Comparison of ENCODE assay signal across 30 cellular contexts in the genomic region with DNA sequence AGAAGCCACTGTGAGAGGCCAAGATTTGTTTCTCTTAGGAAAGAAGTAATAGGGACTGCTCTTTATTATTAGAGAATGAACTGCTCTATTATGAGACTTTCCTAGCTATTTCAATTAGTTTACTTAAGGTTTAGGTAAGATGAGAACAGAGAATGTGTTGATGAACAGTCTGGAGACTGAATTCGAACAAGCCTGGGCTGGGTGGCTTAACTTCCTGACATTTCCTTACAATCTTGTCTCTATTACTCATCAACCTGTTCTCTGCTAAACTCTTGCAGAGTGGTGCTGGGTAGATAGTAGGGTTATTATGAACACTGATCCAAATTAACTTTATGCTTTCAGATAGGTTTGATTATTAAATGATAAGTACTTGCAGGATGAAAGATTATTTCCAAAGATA. TPM values are rescaled to one million over a fixed set of nuclear protein-coding genes. Genes with fewer than 3 reads are reported as not detected.
"Had no signal": no experiment of that assay in that cellular context is flagged by ENCODE, and none has a peak within 500 bp of the region (broad histone marks: within the 10 kb centered on the region; RNA-seq: fewer than 3 reads in every experiment).

No MANE protein-coding gene starts in this region.

- H3K9me2 ChIP-seq: SK-N-SH had no signal

- H3K27ac ChIP-seq: ascending aorta, KMS-11, PC-9, SJSA1 had no signal

- H3K36me3 ChIP-seq: ascending aorta, SJSA1 had no signal

- H3K27me3 ChIP-seq: ascending aorta, SJSA1 had no signal

- H3K4me1 ChIP-seq: ascending aorta, SJSA1 had no signal

- FAIRE-seq: TTC549 had no signal

- H3K4me3 ChIP-seq: ascending aorta, PC-9, SJSA1 had no signal

- H3K4me2 ChIP-seq: KMS-11, PC-9, SK-N-SH had no signal

- ATAC-seq: activated CD8-positive, alpha-beta T cell treated with anti-CD3 and anti-CD28 coated beads, Interleukin-2, amount 10 ng/mL, durations not matched to agents 7 days and 5 days had no signal

- H2AFZ ChIP-seq: PC-9 had no signal

- H3K9me3 ChIP-seq: ascending aorta, SJSA1, SK-N-SH had no signal

- DNase-seq: activated CD4-positive, alpha-beta T cell treated with anti-CD3 and anti-CD28 coated beads, Interleukin-2, amount 10 ng/mL, durations not matched to agents 24 days and 14 days; activated CD4-positive, alpha-beta T cell treated with anti-CD3 and anti-CD28 coated beads, Interleukin-2, amount 50 U/mL, for 48 hours; activated CD8-positive, alpha-beta T cell treated with anti-CD3 and anti-CD28 coated beads, Interleukin-2, amount 10 ng/mL, durations not matched to agents 7 days and 5 days; activated gamma-delta T cell; activated naive CD4-positive, alpha-beta T cell treated with Interleukin-2 at 50 U/mL for 16 hours; activated naive CD8-positive, alpha-beta T cell treated with anti-CD3 and anti-CD28 coated beads, Interleukin-2, amount 10 ng/mL, durations not matched to agents 7 days and 5 days; activated T-cell treated with anti-CD3 and anti-CD28 coated beads, Interleukin-2, amount 50 U/mL, for 24 hours; amygdala; cerebellar nuclear complex; NCI-H1092 treated with DMSO at 0.1 percent for 48 hours; NCI-H1417; NCI-H146; NCI-H187; NCI-H2029 treated with DMSO at 0.1 percent for 48 hours; NCI-H2107; NCI-H2171; NCI-H510A; NCI-H526; NCI-H748 treated with DMSO at 0.1 percent for 48 hours; NK-92 treated with Interleukin-12 subunit alpha and Interleukin-12 subunit beta, amount 100 ng/mL, for 24 hours; PC-9; SHP77 treated with DMSO at 0.1 percent for 48 hours; SK-N-SH had no signal

RNA-seq across cellular contexts. Expression of a gene that starts 31.2 kb away (rescaled TPM):
- total RNA-seq: activated CD4-positive, alpha-beta T cell treated with anti-CD3 and anti-CD28 coated beads, Interleukin-2, amount 10 ng/mL, durations not matched to agents 24 days and 14 days; activated CD8-positive, alpha-beta T cell treated with anti-CD3 and anti-CD28 coated beads, Interleukin-2, amount 10 ng/mL, durations not matched to agents 7 days and 5 days; activated naive CD8-positive, alpha-beta T cell treated with anti-CD3 and anti-CD28 coated beads, Interleukin-2, amount 10 ng/mL, durations not matched to agents 7 days and 5 days; activated T-helper 2 cell treated with anti-CD3 and anti-CD28 coated beads, Interferon-gamma antibody, Interleukin-2, Interleukin-4, amounts not matched to agents 10 μg/mL and 5 μg/mL and 100 μg/mL, durations not matched to agents 14 hours and 24 hours and 36 hours; ascending aorta; LHCN-M2; PC-9; SJSA1 had no signal
- polyA plus RNA-seq: adipose tissue, SK-N-SH had no signal
